Comparison of ENCODE assay signal across 25 cellular contexts in genomic region chr13:50588736-50589135, GRCh38.
DNase-seq lines count a peak whose midpoint lies in the region; ATAC-seq and TF ChIP-seq lines count a peak whose summit lies in the region.
"Had no signal": no experiment of that assay in that cellular context is flagged by ENCODE, and none has a peak within 500 bp of the region (broad histone marks: within the 10 kb centered on the region; RNA-seq: fewer than 3 reads in every experiment).

No MANE protein-coding gene starts in this region.

- no peaks in the 10 kb centered on the region for H4K20me1 ChIP-seq in SK-N-SH (ENCODE audit: insufficient read depth)

- 45% methylated on average over 1 of the region's 3 CpGs for WGBS in SK-N-SH (ENCODE audit: low lambda C conversion rate)

- H3K4me3 Mint-ChIP-seq in stimulated activated memory B cell treated with anti-CD40 and anti-IgM and Interleukin-4, amounts not matched to agents 10 μg/mL and 1 μg/mL and 100 μg/mL, for 72 hours = no peak overlapping the region
- no peak overlapping the region for H3K4me3 Mint-ChIP-seq in naive thymus-derived CD8-positive, alpha-beta T cell
- H3K4me3 Mint-ChIP-seq: activated CD4-positive, alpha-beta T cell treated with anti-CD3 and anti-CD28 coated beads, Interleukin-2, amount 10 ng/mL, durations not matched to agents 24 days and 14 days; activated naive CD8-positive, alpha-beta T cell treated with anti-CD3 and anti-CD28 coated beads, Interleukin-2, amount 10 ng/mL, durations not matched to agents 7 days and 5 days; activated T-helper 17 cell treated with anti-CD3 and anti-CD28 coated beads, Interleukin-2, amount 50 U/mL, for 72 hours; brain; neural crest cell; T-cell had no signal

- peak overlapping the region in 1 of 2 experiments; percentile 96; a peak in 2 of 4 replicates for H3K27ac ChIP-seq in SK-N-SH (ENCODE audit: low read depth in 2 of 2, low read length in 1 of 2)
- peak overlapping the region; percentile 83 for H3K27ac ChIP-seq in RWPE1
- H3K27ac ChIP-seq: 22Rv1, colonic mucosa, KMS-11, left ventricle myocardium inferior had no signal

- peaks cover 2 to 28% of the 10 kb centered on the region in 2 experiments; a peak in 3 of 4 replicates for H3K4me1 ChIP-seq in SK-N-SH (ENCODE audit: control insufficient read depth in 1 of 2, insufficient read depth in 2 of 2, low read depth in 1 of 2, low read length in 1 of 2)
- H3K4me1 ChIP-seq: colonic mucosa had no signal

- no peak overlapping the region for H3K4me3 ChIP-seq in SK-N-SH (ENCODE audit: low read depth in 2 of 2, low read length in 1 of 2)
- H3K4me3 ChIP-seq: colonic mucosa, GM12878, heart right ventricle, left ventricle myocardium inferior had no signal

- peak overlapping the region; percentile 48 for H3K4me2 ChIP-seq in SK-N-SH
- H3K4me2 ChIP-seq: KMS-11 had no signal

- peak overlapping the region; percentile 21; the same call in 1 of the 2 replicates for H2AFZ ChIP-seq in SK-N-SH (ENCODE audit: low read depth)

- POLR2A ChIA-PET in SK-N-SH (lab: Yijun Ruan, JAX) (no interaction called here), RWPE1 (lab: Yijun Ruan, JAX; ENCODE audit: low non-redundant PET) (no interaction called here)
- POLR2A ChIA-PET in naive thymus-derived CD8-positive, alpha-beta T cell (lab: Charles Lee) = no interaction called here

- peak overlapping the region; percentile 91 for H3K27ac Mint-ChIP-seq in stimulated activated memory B cell treated with anti-CD40 and anti-IgM and Interleukin-4, amounts not matched to agents 10 μg/mL and 1 μg/mL and 100 μg/mL, for 72 hours
- H3K27ac Mint-ChIP-seq in naive thymus-derived CD8-positive, alpha-beta T cell = peak overlapping the region in 2 of 10 donors; percentile 20 to 27
- H3K27ac Mint-ChIP-seq: activated CD4-positive, alpha-beta T cell treated with anti-CD3 and anti-CD28 coated beads, Interleukin-2, amount 10 ng/mL, durations not matched to agents 24 days and 14 days; activated naive CD8-positive, alpha-beta T cell treated with anti-CD3 and anti-CD28 coated beads, Interleukin-2, amount 10 ng/mL, durations not matched to agents 7 days and 5 days; activated T-helper 17 cell treated with anti-CD3 and anti-CD28 coated beads, Interleukin-2, amount 50 U/mL, for 72 hours; T-cell had no signal

- H3K9me3 ChIP-seq in SK-N-SH = no peaks in the 10 kb centered on the region
- H3K9me3 ChIP-seq: colonic mucosa, left ventricle myocardium inferior had no signal

- peaks cover 0 to 6% of the 10 kb centered on the region in 2 experiments for H3K36me3 ChIP-seq in SK-N-SH (replicated peaks in 1 of 2; ENCODE audit: control insufficient read depth in 1 of 2, insufficient read depth in 2 of 2, low read length in 1 of 2)
- H3K36me3 ChIP-seq: colonic mucosa, heart right ventricle, left ventricle myocardium inferior had no signal

- peaks cover 46% of the 10 kb centered on the region for H3F3A ChIP-seq in SK-N-SH (replicated peaks; ENCODE audit: insufficient read depth)

- CTCF ChIA-PET in SK-N-SH (lab: Yijun Ruan, JAX) = no interaction called here
- CTCF ChIA-PET in RWPE1 (lab: Yijun Ruan, JAX) = no interaction called here

- TF ChIP-seq RAD21 in SK-N-SH (IDR thresholded peaks at IDR 0.05; ENCODE audit: low read length) = no peak

- H3K36me3 Mint-ChIP-seq in stimulated activated memory B cell treated with anti-CD40 and anti-IgM and Interleukin-4, amounts not matched to agents 10 μg/mL and 1 μg/mL and 100 μg/mL, for 72 hours = peaks cover 4% of the 10 kb centered on the region
- H3K36me3 Mint-ChIP-seq in naive thymus-derived CD8-positive, alpha-beta T cell = no peaks in the 10 kb centered on the region
- H3K36me3 Mint-ChIP-seq: activated naive CD8-positive, alpha-beta T cell treated with anti-CD3 and anti-CD28 coated beads, Interleukin-2, amount 10 ng/mL, durations not matched to agents 7 days and 5 days; brain; T-cell had no signal

- peaks cover 2% of the 10 kb centered on the region for H3K9me3 Mint-ChIP-seq in stimulated activated memory B cell treated with anti-CD40 and anti-IgM and Interleukin-4, amounts not matched to agents 10 μg/mL and 1 μg/mL and 100 μg/mL, for 72 hours
- no peaks in the 10 kb centered on the region for H3K9me3 Mint-ChIP-seq in naive thymus-derived CD8-positive, alpha-beta T cell
- H3K9me3 Mint-ChIP-seq: activated CD4-positive, alpha-beta T cell treated with anti-CD3 and anti-CD28 coated beads, Interleukin-2, amount 10 ng/mL, durations not matched to agents 24 days and 14 days; activated naive CD8-positive, alpha-beta T cell treated with anti-CD3 and anti-CD28 coated beads, Interleukin-2, amount 10 ng/mL, durations not matched to agents 7 days and 5 days; activated T-helper 17 cell treated with anti-CD3 and anti-CD28 coated beads, Interleukin-2, amount 50 U/mL, for 72 hours; neural crest cell; T-cell had no signal

- H3K27me3 ChIP-seq in SK-N-SH (ENCODE audit: insufficient read depth) = no peaks in the 10 kb centered on the region
- H3K27me3 ChIP-seq: colonic mucosa, heart right ventricle had no signal

- no peak for ATAC-seq in SK-N-SH treated with all-trans-retinoic acid at 6 μM for 48 hours
- ATAC-seq in stimulated activated memory B cell treated with anti-CD40 and anti-IgM and Interleukin-4, amounts not matched to agents 10 μg/mL and 1 μg/mL and 100 μg/mL, for 72 hours = no peak
- ATAC-seq in naive thymus-derived CD8-positive, alpha-beta T cell = no peak
- ATAC-seq: GM12878, T-cell had no signal

- no peaks in the 10 kb centered on the region for H3K9me2 ChIP-seq in SK-N-SH

- DNase-seq in SK-N-SH (no peak), RWPE1 (ENCODE audit: low spot score) (no peak), fibroblast of peridontal ligament (ENCODE audit: extremely low read depth) (peak; percentile 36), epidermal melanocyte (ENCODE audit: insufficient read length, low spot score) (no peak), HT-29 (ENCODE audit: low spot score) (no peak)
- DNase-seq in naive thymus-derived CD8-positive, alpha-beta T cell = no peak
- DNase-seq: activated CD4-positive, alpha-beta T cell treated with anti-CD3 and anti-CD28 coated beads, Interleukin-2, amount 10 ng/mL, durations not matched to agents 24 days and 14 days; activated naive CD8-positive, alpha-beta T cell treated with anti-CD3 and anti-CD28 coated beads, Interleukin-2, amount 10 ng/mL, durations not matched to agents 7 days and 5 days; colonic mucosa; heart right ventricle; left ventricle myocardium inferior; NCI-H1092 treated with DMSO at 0.1 percent for 48 hours; NCI-H1930; NCI-H748 treated with DMSO at 0.1 percent for 48 hours; SHP77 treated with DMSO at 0.1 percent for 48 hours; stimulated activated naive CD4-positive, alpha-beta T cell treated with Interleukin-2 at 50 U/mL for 16 hours; T-cell had no signal

- TF ChIP-seq CTCF in SK-N-SH (IDR thresholded peaks at IDR 0.05) = no peak; the same call in 1 of the 2 replicates
- TF ChIP-seq CTCF in RWPE1 (conservative IDR thresholded peaks at IDR 0.05; ENCODE audit: low read depth) = no peak

- no peaks in the 10 kb centered on the region for H3K79me2 ChIP-seq in SK-N-SH (ENCODE audit: insufficient read depth)

- H3K27me3 Mint-ChIP-seq in stimulated activated memory B cell treated with anti-CD40 and anti-IgM and Interleukin-4, amounts not matched to agents 10 μg/mL and 1 μg/mL and 100 μg/mL, for 72 hours = no peaks in the 10 kb centered on the region
- peaks cover 0 to 1% (median 0%) of the 10 kb centered on the region in 5 donors for H3K27me3 Mint-ChIP-seq in naive thymus-derived CD8-positive, alpha-beta T cell
- H3K27me3 Mint-ChIP-seq: activated T-helper 17 cell treated with anti-CD3 and anti-CD28 coated beads, Interleukin-2, amount 50 U/mL, for 72 hours; T-cell had no signal

- TF ChIP-seq EP300 in SK-N-SH (IDR thresholded peaks at IDR 0.05; ENCODE audit: borderline replicate concordance in 1 of 2, low read depth in 1 of 2, low read length in 1 of 2) = no peak

- peaks cover 56% of the 10 kb centered on the region for H3K4me1 Mint-ChIP-seq in stimulated activated memory B cell treated with anti-CD40 and anti-IgM and Interleukin-4, amounts not matched to agents 10 μg/mL and 1 μg/mL and 100 μg/mL, for 72 hours
- peaks cover 4 to 58% (median 13%) of the 10 kb centered on the region in 4 donors for H3K4me1 Mint-ChIP-seq in naive thymus-derived CD8-positive, alpha-beta T cell

- peak overlapping the region; percentile 15; the same call in 1 of the 2 replicates for H3K9ac ChIP-seq in SK-N-SH
- H3K9ac ChIP-seq: KMS-11 had no signal

TF ChIP-seq in SK-N-SH, 30 proteins besides CTCF, POLR2A, EP300 and RAD21 (continues in another document):
- TF ChIP-seq NRF1 (IDR thresholded peaks at IDR 0.05; ENCODE audit: low read depth, low read length) (no peak), ZBTB33 (IDR thresholded peaks at IDR 0.05; ENCODE audit: borderline replicate concordance, low read depth) (no peak)

TF ChIP-seq in SK-N-SH treated with all-trans-retinoic acid at 6 μM for 48 hours, 23 proteins besides CTCF, POLR2A, EP300 and RAD21:
- no peak for TF ChIP-seq ZNF8 (CRISPR knock-in tag; IDR thresholded peaks at IDR 0.05)
